In the genomic region with DNA sequence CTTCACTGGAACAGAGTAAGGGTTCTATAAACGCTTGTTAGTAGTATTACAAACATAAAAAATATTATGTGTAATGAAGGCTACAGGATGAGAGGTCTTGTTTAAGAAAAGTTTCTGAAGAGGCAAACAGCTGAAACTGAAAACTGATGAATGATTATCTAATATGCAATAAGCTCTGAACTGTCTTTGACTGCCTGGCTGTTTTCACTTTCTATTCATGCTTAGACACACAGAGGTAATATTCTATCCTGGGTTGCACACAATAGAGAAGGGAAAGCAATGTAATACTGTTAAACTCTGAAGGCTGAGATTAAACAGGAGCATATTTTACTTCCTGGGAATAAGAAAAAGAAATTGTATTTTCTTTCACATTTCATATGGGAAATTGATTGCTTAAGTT, we compare ENCODE assay signal across 14 cellular contexts.
DNase-seq lines count a peak whose midpoint lies in the region; ATAC-seq and TF ChIP-seq lines count a peak whose summit lies in the region.
"Had no signal": no experiment of that assay in that cellular context is flagged by ENCODE, and none has a peak within 500 bp of the region (broad histone marks: within the 10 kb centered on the region; RNA-seq: fewer than 3 reads in every experiment).

No MANE protein-coding gene starts in this region.

- H3K9me3 Mint-ChIP-seq in natural killer cell treated with Interleukin-12 subunit alpha and Interleukin-12 subunit beta and Interleukin-15 and Interleukin-18, amount 100 ng/mL, for 72 hours, result no peaks in the 10 kb centered on the region

- H3K4me1 Mint-ChIP-seq in natural killer cell treated with Interleukin-12 subunit alpha and Interleukin-12 subunit beta and Interleukin-15 and Interleukin-18, amount 100 ng/mL, for 72 hours (ENCODE audit: low read depth in 2 of 2), result peaks cover 0 to 6% of the 10 kb centered on the region in 2 donors
- H3K4me1 Mint-ChIP-seq: activated naive CD4-positive, alpha-beta T cell treated with anti-CD3 and anti-CD28 coated beads, Interleukin-2, amount 10 ng/mL, durations not matched to agents 7 days and 5 days; nephron progenitor cell; T-cell had no signal

- H3K27ac ChIP-seq in thyroid gland, result no peak overlapping the region
- H3K27ac ChIP-seq: skin epidermis had no signal

- intact Hi-C loops in mucosa of descending colon (cut with DNase I, micrococcal nuclease) (no loop called here), thyroid gland (cut with DNase I) (no loop called here)

- H3K4me3 ChIP-seq in mucosa of descending colon, result no peak overlapping the region
- H3K4me3 ChIP-seq in BE2C (ENCODE audit: low read depth, low read length), result no peak overlapping the region
- no peak overlapping the region for H3K4me3 ChIP-seq in thyroid gland (replicated peaks in 1 of 3)
- H3K4me3 ChIP-seq: skin epidermis had no signal

- H3K4me1 ChIP-seq in mucosa of descending colon (ENCODE audit: low read depth) (no peaks in the 10 kb centered on the region), BE2C (no peaks in the 10 kb centered on the region), thyroid gland (no peaks in the 10 kb centered on the region)

- DNase-seq in mucosa of descending colon (no peak), BE2C (no peak), thyroid gland (no peak)
- DNase-seq in natural killer cell treated with Interleukin-12 subunit alpha and Interleukin-12 subunit beta and Interleukin-15 and Interleukin-18, amount 100 ng/mL, for 72 hours (ENCODE audit: low spot score), result no peak
- DNase-seq: activated CD4-positive, alpha-beta memory T cell treated with anti-CD3 and anti-CD28 coated beads for 36 hours; activated naive CD4-positive, alpha-beta T cell treated with anti-CD3 and anti-CD28 coated beads, Interleukin-2, amount 10 ng/mL, durations not matched to agents 7 days and 5 days; NCI-H1092 treated with DMSO at 0.1 percent for 48 hours; nephron progenitor cell; T-cell had no signal

- H3K27ac Mint-ChIP-seq in natural killer cell treated with Interleukin-12 subunit alpha and Interleukin-12 subunit beta and Interleukin-15 and Interleukin-18, amount 100 ng/mL, for 72 hours, result no peak overlapping the region
- H3K27ac Mint-ChIP-seq: activated CD4-positive, alpha-beta memory T cell treated with anti-CD3 and anti-CD28 coated beads for 36 hours; activated naive CD4-positive, alpha-beta T cell treated with anti-CD3 and anti-CD28 coated beads, Interleukin-2, amount 10 ng/mL, durations not matched to agents 7 days and 5 days; nephron progenitor cell; T-cell had no signal

- no peak overlapping the region for H3K4me3 Mint-ChIP-seq in natural killer cell treated with Interleukin-12 subunit alpha and Interleukin-12 subunit beta and Interleukin-15 and Interleukin-18, amount 100 ng/mL, for 72 hours
- H3K4me3 Mint-ChIP-seq: activated CD4-positive, alpha-beta memory T cell treated with anti-CD3 and anti-CD28 coated beads for 36 hours; activated naive CD4-positive, alpha-beta T cell treated with anti-CD3 and anti-CD28 coated beads, Interleukin-2, amount 10 ng/mL, durations not matched to agents 7 days and 5 days; nephron progenitor cell; T-cell had no signal

- H3K9me3 ChIP-seq in mucosa of descending colon (no peaks in the 10 kb centered on the region), BE2C (no peaks in the 10 kb centered on the region), thyroid gland (no peaks in the 10 kb centered on the region)

- no peaks in the 10 kb centered on the region for H3K27me3 ChIP-seq in BE2C
- H3K27me3 ChIP-seq in thyroid gland, result no peaks in the 10 kb centered on the region

- peak; percentile 93 for ATAC-seq in GM19025 (IDR thresholded peaks at IDR 0.05; ENCODE audit: low read depth, unreplicated experiment)
- ATAC-seq in GM21723 (IDR thresholded peaks at IDR 0.05; ENCODE audit: unreplicated experiment), result peak; percentile 92
- ATAC-seq in HG03103 (IDR thresholded peaks at IDR 0.05; ENCODE audit: low read depth, unreplicated experiment), result peak; percentile 74
- peak; percentile 71 for ATAC-seq in mucosa of descending colon
- ATAC-seq in SK-N-SH treated with all-trans-retinoic acid at 6 μM for 48 hours, result no peak
- no peak for ATAC-seq in natural killer cell treated with Interleukin-12 subunit alpha and Interleukin-12 subunit beta and Interleukin-15 and Interleukin-18, amount 100 ng/mL, for 72 hours
- ATAC-seq: T-cell had no signal

- TF ChIP-seq POLR2A in thyroid gland (IDR thresholded peaks at IDR 0.05), result no peak

- 41 to 74% methylated on average over 1 of the region's 1 CpG for WGBS in thyroid gland, 2 donors

- H3K27me3 Mint-ChIP-seq in natural killer cell treated with Interleukin-12 subunit alpha and Interleukin-12 subunit beta and Interleukin-15 and Interleukin-18, amount 100 ng/mL, for 72 hours, result peaks cover 0 to 2% of the 10 kb centered on the region in 2 donors
- H3K27me3 Mint-ChIP-seq: activated CD4-positive, alpha-beta memory T cell treated with anti-CD3 and anti-CD28 coated beads for 36 hours; activated naive CD4-positive, alpha-beta T cell treated with anti-CD3 and anti-CD28 coated beads, Interleukin-2, amount 10 ng/mL, durations not matched to agents 7 days and 5 days; T-cell had no signal

- H3K36me3 ChIP-seq in mucosa of descending colon (ENCODE audit: low read depth) (no peaks in the 10 kb centered on the region), BE2C (no peaks in the 10 kb centered on the region), thyroid gland (no peaks in the 10 kb centered on the region)

- H3K36me3 Mint-ChIP-seq in natural killer cell treated with Interleukin-12 subunit alpha and Interleukin-12 subunit beta and Interleukin-15 and Interleukin-18, amount 100 ng/mL, for 72 hours, result no peaks in the 10 kb centered on the region
- H3K36me3 Mint-ChIP-seq: activated CD4-positive, alpha-beta memory T cell treated with anti-CD3 and anti-CD28 coated beads for 36 hours; activated naive CD4-positive, alpha-beta T cell treated with anti-CD3 and anti-CD28 coated beads, Interleukin-2, amount 10 ng/mL, durations not matched to agents 7 days and 5 days; T-cell had no signal

- TF ChIP-seq CTCF in mucosa of descending colon (IDR thresholded peaks at IDR 0.05) (no peak), BE2C (IDR thresholded peaks at IDR 0.05; ENCODE audit: low read depth, low read length) (no peak), thyroid gland (IDR thresholded peaks at IDR 0.05) (no peak)

TF ChIP-seq in SK-N-SH treated with all-trans-retinoic acid at 6 μM for 48 hours, 23 proteins besides CTCF, POLR2A, EP300 and RAD21:
- TF ChIP-seq PPARA (CRISPR knock-in tag; IDR thresholded peaks at IDR 0.05; ENCODE audit: borderline replicate concordance), result no peak
- TF ChIP-seq SNAI2 (CRISPR knock-in tag; IDR thresholded peaks at IDR 0.05), result no peak
- TF ChIP-seq, protein P1, sequence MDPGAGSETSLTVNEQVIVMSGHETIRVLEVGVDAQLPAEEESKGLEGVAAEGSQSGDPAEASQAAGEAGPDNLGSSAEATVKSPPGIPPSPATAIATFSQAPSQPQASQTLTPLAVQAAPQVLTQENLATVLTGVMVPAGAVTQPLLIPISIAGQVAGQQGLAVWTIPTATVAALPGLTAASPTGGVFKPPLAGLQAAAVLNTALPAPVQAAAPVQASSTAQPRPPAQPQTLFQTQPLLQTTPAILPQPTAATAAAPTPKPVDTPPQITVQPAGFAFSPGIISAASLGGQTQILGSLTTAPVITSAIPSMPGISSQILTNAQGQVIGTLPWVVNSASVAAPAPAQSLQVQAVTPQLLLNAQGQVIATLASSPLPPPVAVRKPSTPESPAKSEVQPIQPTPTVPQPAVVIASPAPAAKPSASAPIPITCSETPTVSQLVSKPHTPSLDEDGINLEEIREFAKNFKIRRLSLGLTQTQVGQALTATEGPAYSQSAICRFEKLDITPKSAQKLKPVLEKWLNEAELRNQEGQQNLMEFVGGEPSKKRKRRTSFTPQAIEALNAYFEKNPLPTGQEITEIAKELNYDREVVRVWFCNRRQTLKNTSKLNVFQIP (CRISPR knock-in tag; IDR thresholded peaks at IDR 0.05; ENCODE audit: borderline replicate concordance, low read depth), result no peak
- TF ChIP-seq ZFP3 (CRISPR knock-in tag; IDR thresholded peaks at IDR 0.05), result no peak
- no peak for TF ChIP-seq TOX (CRISPR knock-in tag; IDR thresholded peaks at IDR 0.05; ENCODE audit: borderline replicate concordance)
- TF ChIP-seq ISL1 (CRISPR knock-in tag; IDR thresholded peaks at IDR 0.05), result no peak
- no peak for TF ChIP-seq ARNTL (CRISPR knock-in tag; IDR thresholded peaks at IDR 0.05; ENCODE audit: borderline replicate concordance, low read depth)
- no peak for TF ChIP-seq BACH2 (CRISPR knock-in tag; IDR thresholded peaks at IDR 0.05; ENCODE audit: borderline replicate concordance)
- no peak for TF ChIP-seq ESRRG (CRISPR knock-in tag; IDR thresholded peaks at IDR 0.05)
- TF ChIP-seq, protein P2, sequence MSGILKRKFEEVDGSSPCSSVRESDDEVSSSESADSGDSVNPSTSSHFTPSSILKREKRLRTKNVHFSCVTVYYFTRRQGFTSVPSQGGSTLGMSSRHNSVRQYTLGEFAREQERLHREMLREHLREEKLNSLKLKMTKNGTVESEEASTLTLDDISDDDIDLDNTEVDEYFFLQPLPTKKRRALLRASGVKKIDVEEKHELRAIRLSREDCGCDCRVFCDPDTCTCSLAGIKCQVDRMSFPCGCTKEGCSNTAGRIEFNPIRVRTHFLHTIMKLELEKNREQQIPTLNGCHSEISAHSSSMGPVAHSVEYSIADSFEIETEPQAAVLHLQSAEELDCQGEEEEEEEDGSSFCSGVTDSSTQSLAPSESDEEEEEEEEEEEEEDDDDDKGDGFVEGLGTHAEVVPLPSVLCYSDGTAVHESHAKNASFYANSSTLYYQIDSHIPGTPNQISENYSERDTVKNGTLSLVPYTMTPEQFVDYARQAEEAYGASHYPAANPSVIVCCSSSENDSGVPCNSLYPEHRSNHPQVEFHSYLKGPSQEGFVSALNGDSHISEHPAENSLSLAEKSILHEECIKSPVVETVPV (CRISPR knock-in tag; IDR thresholded peaks at IDR 0.05), result no peak

Comparison
In these comparisons a context has a peak if more than half of its experiments do, and no peak if none do; other contexts are left out.
1. ATAC-seq: peak in GM19025 (single experiment), GM21723 (single experiment), HG03103 (single experiment) and mucosa of descending colon (single experiment); none in SK-N-SH treated with all-trans-retinoic acid at 6 μM for 48 hours (single experiment) and natural killer cell treated with Interleukin-12 subunit alpha and Interleukin-12 subunit beta and Interleukin-15 and Interleukin-18, amount 100 ng/mL, for 72 hours (0 of 2).